ENCODE assay signal across 14 cellular contexts in the genomic region with DNA sequence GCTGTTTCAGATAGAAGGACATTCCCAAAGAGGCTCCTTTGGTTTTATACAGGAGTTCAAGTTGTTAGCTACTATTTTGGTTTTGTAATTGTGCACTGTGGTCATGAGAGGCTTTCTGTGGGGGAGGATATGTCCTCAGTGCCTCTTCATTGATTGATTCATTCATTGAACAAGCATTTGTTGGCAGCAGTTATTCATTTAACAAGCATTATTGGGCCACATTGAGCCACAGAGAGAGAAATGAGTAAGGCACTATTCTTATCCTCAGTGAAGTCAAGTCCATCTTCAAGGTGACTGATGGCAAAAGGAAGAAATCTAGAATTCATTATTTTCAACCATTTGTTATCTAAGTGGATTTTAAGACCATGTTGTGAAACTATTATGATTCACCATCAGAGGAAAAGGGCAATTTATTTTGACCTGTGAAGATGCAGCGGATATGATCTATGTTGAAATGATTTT.
DNase-seq lines count a peak whose midpoint lies in the region; ATAC-seq and TF ChIP-seq lines count a peak whose summit lies in the region.
"Had no signal": no experiment of that assay in that cellular context is flagged by ENCODE, and none has a peak within 500 bp of the region (broad histone marks: within the 10 kb centered on the region; RNA-seq: fewer than 3 reads in every experiment).

No MANE protein-coding gene starts in this region.

- H3K36me3 ChIP-seq in SK-N-MC (ENCODE audit: insufficient read depth, low read length) (no peaks in the 10 kb centered on the region), subcutaneous abdominal adipose tissue (ENCODE audit: control insufficient read depth in 5 of 5, insufficient read depth in 5 of 5, low read length in 5 of 5) (no peaks in the 10 kb centered on the region)

- H3K27me3 ChIP-seq in subcutaneous abdominal adipose tissue (ENCODE audit: control insufficient read depth in 5 of 5, insufficient read depth in 4 of 5, low read length in 5 of 5) = no peaks in the 10 kb centered on the region

- TF ChIP-seq CTCF in fibroblast of villous mesenchyme (IDR thresholded peaks at IDR 0.05; ENCODE audit: insufficient read depth, low read depth, low read length) = no peak

- H3K27ac ChIP-seq in SK-N-MC = peak overlapping the region; percentile 48; the same call in 1 of the 2 replicates
- H3K27ac ChIP-seq in subcutaneous abdominal adipose tissue (ENCODE audit: low read depth, low read length) = peak overlapping the region; percentile 25

- DNase-seq in SK-N-MC (ENCODE audit: low read depth, low spot score) = no peak
- DNase-seq in fibroblast of villous mesenchyme (ENCODE audit: low read depth) = peak; percentile 82
- no peak for DNase-seq in H4 (ENCODE audit: low spot score)
- DNase-seq: activated CD4-positive, alpha-beta T cell treated with anti-CD3 and anti-CD28 coated beads for 36 hours; activated naive CD4-positive, alpha-beta T cell treated with anti-CD3 and anti-CD28 coated beads, Interleukin-2, amount 50 U/mL, for 16 hours; effector memory CD4-positive, alpha-beta T cell; SHP77; stimulated activated CD4-positive, alpha-beta T cell treated with anti-CD3 and anti-CD28 coated beads, Interleukin-2, amount 100 ng/mL, for 24 hours had no signal

- ATAC-seq in GM19463 (IDR thresholded peaks at IDR 0.05; ENCODE audit: unreplicated experiment) = peak; percentile 42
- ATAC-seq in GM18519 (IDR thresholded peaks at IDR 0.05; ENCODE audit: low FRiP score, unreplicated experiment) = no peak
- no peak for ATAC-seq in GM21528 (IDR thresholded peaks at IDR 0.05; ENCODE audit: low FRiP score, unreplicated experiment)
- no peak for ATAC-seq in GM21381 (IDR thresholded peaks at IDR 0.05; ENCODE audit: unreplicated experiment)
- ATAC-seq: activated CD4-positive, alpha-beta T cell treated with anti-CD3 and anti-CD28 coated beads for 36 hours; K562 had no signal

- no peaks in the 10 kb centered on the region for H3K9me3 ChIP-seq in SK-N-MC (ENCODE audit: low read depth, low read length)
- H3K9me3 ChIP-seq in subcutaneous abdominal adipose tissue (ENCODE audit: control insufficient read depth in 5 of 5, low read length in 5 of 5) = no peaks in the 10 kb centered on the region

- no peak overlapping the region; the same call in 1 of the 2 replicates for H3K4me3 ChIP-seq in SK-N-MC
- H3K4me3 ChIP-seq in fibroblast of villous mesenchyme (ENCODE audit: low read depth, low read length) = no peak overlapping the region
- no peak overlapping the region for H3K4me3 ChIP-seq in subcutaneous abdominal adipose tissue (ENCODE audit: low read depth in 1 of 5, low read length in 5 of 5)
- H3K4me3 ChIP-seq: K562 had no signal

- peaks cover 0 to 23% (median 20%) of the 10 kb centered on the region in 5 donors for H3K4me1 ChIP-seq in subcutaneous abdominal adipose tissue (ENCODE audit: control insufficient read depth in 5 of 5, insufficient read depth in 5 of 5, low read length in 5 of 5)

- no peak overlapping the region for H3K9ac ChIP-seq in SK-N-MC (ENCODE audit: insufficient read length)
- H3K9ac ChIP-seq in subcutaneous abdominal adipose tissue (ENCODE audit: low read length in 5 of 5) = no peak overlapping the region
